Comparison of ENCODE assay signal across 15 cellular contexts in the genomic region with DNA sequence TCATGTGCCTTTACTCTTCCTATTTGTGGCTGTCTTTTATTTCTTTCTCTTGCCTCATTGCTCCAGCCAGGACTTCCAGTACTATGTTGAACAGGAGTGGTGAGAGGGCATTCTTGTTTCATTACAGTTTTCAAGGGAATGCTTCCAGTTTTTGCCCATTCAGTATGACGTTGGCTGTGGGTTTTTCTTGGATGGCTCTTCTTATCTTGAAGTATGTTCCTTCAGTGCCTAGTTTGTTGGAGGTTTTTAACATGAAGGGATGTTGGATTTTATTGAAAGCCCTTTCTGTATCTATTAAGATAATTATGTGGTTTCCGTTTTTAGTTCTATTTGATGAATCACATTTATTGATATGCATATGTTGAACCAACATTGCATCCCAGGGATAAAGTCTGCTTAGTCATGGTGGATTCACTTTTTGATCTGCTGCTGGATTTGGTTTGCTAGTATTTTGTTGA.
DNase-seq lines count a peak whose midpoint lies in the region; ATAC-seq, FAIRE-seq and TF ChIP-seq lines count a peak whose summit lies in the region.
"Had no signal": no experiment of that assay in that cellular context is flagged by ENCODE, and none has a peak within 500 bp of the region (broad histone marks: within the 10 kb centered on the region; RNA-seq: fewer than 3 reads in every experiment).

No MANE protein-coding gene starts in this region.

- TF ChIP-seq CTCF in HFFc6 (IDR thresholded peaks at IDR 0.05), result no peak
- TF ChIP-seq CTCF in astrocyte of the cerebellum (IDR thresholded peaks at IDR 0.05; ENCODE audit: low read depth, low read length, missing control alignments), result no peak
- no peak for TF ChIP-seq CTCF in keratinocyte (optimal IDR thresholded peaks at IDR 0.05 in 1 of 3, IDR thresholded peaks at IDR 0.05 in 1 of 3, conservative IDR thresholded peaks at IDR 0.05 in 1 of 3; ENCODE audit: extremely low read depth in 1 of 3, insufficient read depth in 2 of 3, low read length in 3 of 3)
- no peak for TF ChIP-seq CTCF in psoas muscle (IDR thresholded peaks at IDR 0.05)

- no peak overlapping the region for H3K4me3 ChIP-seq in astrocyte of the cerebellum (ENCODE audit: low read depth, low read length)
- H3K4me3 ChIP-seq in keratinocyte (ENCODE audit: control insufficient read depth in 2 of 3, extremely low read depth in 1 of 3, insufficient read depth in 2 of 3, low read depth in 1 of 3, low read length in 3 of 3), result no peak overlapping the region
- no peak overlapping the region for H3K4me3 ChIP-seq in psoas muscle
- H3K4me3 ChIP-seq: body of pancreas, sigmoid colon had no signal

- no peak overlapping the region for H2AFZ ChIP-seq in keratinocyte (ENCODE audit: control insufficient read depth, low read length)

- H3K4me2 ChIP-seq in keratinocyte (ENCODE audit: control insufficient read depth, extremely low read depth, insufficient read depth, low read depth, low read length), result peak overlapping the region; percentile 34

- DNase-seq in AG08395 (ENCODE audit: low spot score) (peak; percentile 12), HFFc6 (peak; percentile 91), astrocyte of the cerebellum (ENCODE audit: low read depth) (peak; percentile 92), keratinocyte (ENCODE audit: low read depth, low spot score) (peak; percentile 9), NOMO-1 (lab: John Stamatoyannopoulos, UW; ENCODE audit: unreplicated experiment in 2 of 2) (no peak), psoas muscle (no peak), NCI-H446 (lab: John Stamatoyannopoulos, UW) (no peak)
- DNase-seq: activated CD8-positive, alpha-beta memory T cell treated with anti-CD3 and anti-CD28 coated beads, Interleukin-2, amount 50 U/mL, for 48 hours; body of pancreas; C1 segment of cervical spinal cord; NCI-H187; PC-3; sigmoid colon had no signal

- no peaks in the 10 kb centered on the region for H3K27me3 Mint-ChIP-seq in HFFc6 (ENCODE audit: insufficient read depth)

- H3K36me3 Mint-ChIP-seq in HFFc6 (ENCODE audit: low read depth), result peaks cover 29% of the 10 kb centered on the region

- H3K9me1 ChIP-seq in keratinocyte (ENCODE audit: control insufficient read depth, extremely low read depth, insufficient read depth, low read length), result no peaks in the 10 kb centered on the region

- no peak for FAIRE-seq in keratinocyte (lab: Jason Lieb, UNC)
- FAIRE-seq: endothelial cell of umbilical vein had no signal

- intact Hi-C loops in psoas muscle (cut with DNase I), result loop anchor here in 1 of 2 donors (10.0 kb wide), 1 partner anchor 139 kb away; no protein-coding TSS in a partner anchor

- H3K79me2 ChIP-seq in keratinocyte (ENCODE audit: control insufficient read depth, insufficient read depth, low read length), result no peaks in the 10 kb centered on the region

- ATAC-seq in esophagus mucosa (no peak), psoas muscle (no peak)
- ATAC-seq: body of pancreas, PC-3 had no signal

- WGBS in psoas muscle, 3 donors, result 64 to 82% (median 79%) methylated on average over 2 of the region's 2 CpGs

- no peaks in the 10 kb centered on the region for H3K27me3 ChIP-seq in keratinocyte (ENCODE audit: control insufficient read depth, extremely low read depth, insufficient read depth, low read length)
- H3K27me3 ChIP-seq in psoas muscle (ENCODE audit: insufficient read depth in 3 of 3, low read length in 2 of 3), result no peaks in the 10 kb centered on the region
- H3K27me3 ChIP-seq: body of pancreas, sigmoid colon had no signal

- peak overlapping the region; percentile 43 for H3K27ac ChIP-seq in keratinocyte (ENCODE audit: control insufficient read depth, insufficient read depth, low read length)
- H3K27ac ChIP-seq in psoas muscle, result no peak overlapping the region
- H3K27ac ChIP-seq: body of pancreas, sigmoid colon had no signal

- H3K4me1 ChIP-seq in keratinocyte (ENCODE audit: control insufficient read depth, extremely low read depth, insufficient read depth, low read length), result peaks cover 11% of the 10 kb centered on the region
- H3K4me1 ChIP-seq in psoas muscle, result peaks cover 10% of the 10 kb centered on the region
- H3K4me1 ChIP-seq: body of pancreas, sigmoid colon had no signal

- H4K20me1 ChIP-seq in keratinocyte (ENCODE audit: control insufficient read depth, extremely low read depth, insufficient read depth, low read length), result no peaks in the 10 kb centered on the region

- in situ Hi-C loops in astrocyte of the cerebellum (cut with HindIII; ENCODE audit: low sequenced_read_pairs), result no loop called here

- peaks cover 48% of the 10 kb centered on the region for H3K4me1 Mint-ChIP-seq in HFFc6 (ENCODE audit: low read depth)

- H3K9me3 Mint-ChIP-seq in HFFc6, result peaks cover 13% of the 10 kb centered on the region

- no peaks in the 10 kb centered on the region for H3K36me3 ChIP-seq in keratinocyte (ENCODE audit: control insufficient read depth in 2 of 2, extremely low read depth in 1 of 2, insufficient read depth in 2 of 2, low read length in 2 of 2)
- peaks cover 0 to 5% of the 10 kb centered on the region in 2 donors for H3K36me3 ChIP-seq in psoas muscle (ENCODE audit: insufficient read depth in 1 of 2, low read depth in 1 of 2)

- H3K9me3 ChIP-seq in keratinocyte (ENCODE audit: control insufficient read depth, low read depth, low read length) (no peaks in the 10 kb centered on the region), psoas muscle (no peaks in the 10 kb centered on the region)
- H3K9me3 ChIP-seq: body of pancreas, sigmoid colon had no signal

- no peak overlapping the region for H3K9ac ChIP-seq in keratinocyte (ENCODE audit: control insufficient read depth, extremely low read depth, insufficient read depth, low read length)

- peak overlapping the region; percentile 68 for H3K4me3 Mint-ChIP-seq in HFFc6

- dilution Hi-C loops in keratinocyte (cut with MboI; ENCODE audit: extremely low pct_ligation_motif_present, low sequenced_read_pairs), result no loop called here

- H3K27ac Mint-ChIP-seq in HFFc6, result peak overlapping the region; percentile 89

Comparison
In these comparisons a context has a peak if more than half of its experiments do, and no peak if none do; other contexts are left out.
1. DNase-seq: peak in AG08395 (single experiment), HFFc6 (single experiment), astrocyte of the cerebellum (single experiment) and keratinocyte (single experiment); none in NOMO-1 (0 of 2), psoas muscle (0 of 2) and NCI-H446 (0 of 2).